Comparison of ENCODE assay signal across 22 cellular contexts in genomic region chr2:240705204-240705781, GRCh38. TPM values are rescaled to one million over a fixed set of nuclear protein-coding genes. Genes with fewer than 3 reads are reported as not detected.
A peak's percentile ranks its signal among the peaks of the same experiment; 100 is the strongest.
DNase-seq lines count a peak whose midpoint lies in the region; ATAC-seq and TF ChIP-seq lines count a peak whose summit lies in the region.
"Had no signal": no experiment of that assay in that cellular context is flagged by ENCODE, and none has a peak within 500 bp of the region (broad histone marks: within the 10 kb centered on the region; RNA-seq: fewer than 3 reads in every experiment).

No MANE protein-coding gene starts in this region.

- no peaks in the 10 kb centered on the region for H3K79me2 ChIP-seq in GM23248 (ENCODE audit: insufficient read depth)

- 72% methylated on average over 12 of the region's 12 CpGs for WGBS in right cardiac atrium
- WGBS in GM23248 (ENCODE audit: low coverage in 1 of 2, low lambda C conversion rate in 2 of 2, missing lambda C conversion rate in 2 of 2), 2 experiments: 59 to 60% methylated on average over 12 of the region's 12 CpGs
- 91% methylated on average over 12 of the region's 12 CpGs for WGBS in mesenchymal stem cell

- no peaks in the 10 kb centered on the region for H3K9me3 Mint-ChIP-seq in T-helper 1 cell treated with Interleukin-12 subunit alpha and Interleukin-12 subunit beta and Interleukin-4 antibody, amounts not matched to agents 30 μg/mL and 1 μg/mL, for 36 hours
- H3K9me3 Mint-ChIP-seq in chondrocyte (ENCODE audit: low read depth): no peaks in the 10 kb centered on the region
- no peaks in the 10 kb centered on the region for H3K9me3 Mint-ChIP-seq in stimulated activated effector memory CD8-positive, alpha-beta T cell treated with anti-CD3 and anti-CD28 coated beads, Interleukin-12 subunit alpha, Interleukin-12 subunit beta, amount 100 ng/mL, for 72 hours

- no peak overlapping the region for H2BK12ac ChIP-seq in mesenchymal stem cell (ENCODE audit: low read length in 2 of 2)

- H3K9me3 ChIP-seq in right cardiac atrium (ENCODE audit: control insufficient read depth, low read length) (no peaks in the 10 kb centered on the region), GM23248 (ENCODE audit: low read depth) (no peaks in the 10 kb centered on the region), mesenchymal stem cell (ENCODE audit: control insufficient read depth, low read length) (peaks cover 3% of the 10 kb centered on the region)

- H3K4me1 Mint-ChIP-seq in T-helper 1 cell treated with Interleukin-12 subunit alpha and Interleukin-12 subunit beta and Interleukin-4 antibody, amounts not matched to agents 30 μg/mL and 1 μg/mL, for 36 hours (ENCODE audit: low read depth): peaks cover 11% of the 10 kb centered on the region
- H3K4me1 Mint-ChIP-seq in chondrocyte (ENCODE audit: low read depth): no peaks in the 10 kb centered on the region
- peaks cover 13% of the 10 kb centered on the region for H3K4me1 Mint-ChIP-seq in stimulated activated effector memory CD8-positive, alpha-beta T cell treated with anti-CD3 and anti-CD28 coated beads, Interleukin-12 subunit alpha, Interleukin-12 subunit beta, amount 100 ng/mL, for 72 hours
- H3K4me1 Mint-ChIP-seq: brain had no signal

- H3F3A ChIP-seq in GM23248 (ENCODE audit: insufficient read depth): no peaks in the 10 kb centered on the region

- no peak overlapping the region for H3K27ac Mint-ChIP-seq in T-helper 1 cell treated with Interleukin-12 subunit alpha and Interleukin-12 subunit beta and Interleukin-4 antibody, amounts not matched to agents 30 μg/mL and 1 μg/mL, for 36 hours
- H3K27ac Mint-ChIP-seq in chondrocyte (ENCODE audit: unreplicated experiment): no peak overlapping the region
- H3K27ac Mint-ChIP-seq in stimulated activated effector memory CD8-positive, alpha-beta T cell treated with anti-CD3 and anti-CD28 coated beads, Interleukin-12 subunit alpha, Interleukin-12 subunit beta, amount 100 ng/mL, for 72 hours: peak overlapping the region; percentile 42
- H3K27ac Mint-ChIP-seq: brain had no signal

- no peaks in the 10 kb centered on the region for H3K36me3 Mint-ChIP-seq in T-helper 1 cell treated with Interleukin-12 subunit alpha and Interleukin-12 subunit beta and Interleukin-4 antibody, amounts not matched to agents 30 μg/mL and 1 μg/mL, for 36 hours (ENCODE audit: low read depth)
- H3K36me3 Mint-ChIP-seq in chondrocyte (ENCODE audit: low read depth): peaks cover 1% of the 10 kb centered on the region
- H3K36me3 Mint-ChIP-seq in stimulated activated effector memory CD8-positive, alpha-beta T cell treated with anti-CD3 and anti-CD28 coated beads, Interleukin-12 subunit alpha, Interleukin-12 subunit beta, amount 100 ng/mL, for 72 hours: peaks cover 5% of the 10 kb centered on the region
- H3K36me3 Mint-ChIP-seq: brain had no signal

- H2BK5ac ChIP-seq in mesenchymal stem cell (ENCODE audit: low read depth, low read length, poor library complexity, severe bottlenecking): no peak overlapping the region

- no peaks in the 10 kb centered on the region for H3K9me2 ChIP-seq in GM23248 (ENCODE audit: insufficient read depth)

- no peaks in the 10 kb centered on the region for H4K20me1 ChIP-seq in GM23248 (ENCODE audit: insufficient read depth)

- H2AK5ac ChIP-seq in mesenchymal stem cell (ENCODE audit: low read length, severe bottlenecking): no peak overlapping the region

- H4K91ac ChIP-seq in mesenchymal stem cell (ENCODE audit: low read length): no peak overlapping the region

- H3K23ac ChIP-seq in mesenchymal stem cell (ENCODE audit: low read length in 2 of 2): no peak overlapping the region

- H3K79me1 ChIP-seq in mesenchymal stem cell (replicated peaks; ENCODE audit: low read length, poor library complexity, severe bottlenecking): no peaks in the 10 kb centered on the region

- DNase-seq in left cardiac atrium: peak; percentile 9
- no peak for DNase-seq in right cardiac atrium
- peak; percentile 56 for DNase-seq in chondrocyte (ENCODE audit: low spot score)
- no peak for DNase-seq in stimulated activated effector memory CD8-positive, alpha-beta T cell treated with anti-CD3 and anti-CD28 coated beads, Interleukin-12 subunit alpha, Interleukin-12 subunit beta, amount 100 ng/mL, for 72 hours (ENCODE audit: low spot score in 2 of 2)
- DNase-seq in GM23248: no peak
- DNase-seq in cortex of kidney (lab: John Stamatoyannopoulos, UW): no peak
- no peak for DNase-seq in mesenchymal stem cell
- DNase-seq: activated gamma-delta T cell treated with Interleukin-2 at 50 U/mL for 16 hours; IMR-90; MM.1S; NCI-H1694; NCI-H446; NK-92 treated with Interleukin-12 subunit alpha and Interleukin-12 subunit beta, amount 100 ng/mL, for 24 hours; occipital lobe had no signal

- no peak overlapping the region for H2BK120ac ChIP-seq in mesenchymal stem cell (ENCODE audit: low read depth, low read length)

- no peak overlapping the region for H3K18ac ChIP-seq in mesenchymal stem cell (ENCODE audit: low read depth in 1 of 2, low read length in 2 of 2)

- intact Hi-C loops in left cardiac atrium (cut with DNase I) (loop anchor here in 1 of 2 donors (10.0 kb wide), 1 partner anchor 190 kb away; no protein-coding TSS in a partner anchor), right cardiac atrium (cut with DNase I) (loop anchor here in 3 of 4 donors (10.0 kb wide), 1 partner anchor 190 kb away; no protein-coding TSS in a partner anchor)

- no peak overlapping the region for H2BK15ac ChIP-seq in mesenchymal stem cell (ENCODE audit: low read depth, poor library complexity, severe bottlenecking)

- H3K36me3 ChIP-seq in GM23248 (ENCODE audit: low read depth) (no peaks in the 10 kb centered on the region), mesenchymal stem cell (ENCODE audit: control insufficient read depth in 1 of 2, insufficient read depth in 2 of 2, low read depth in 1 of 2, low read length in 2 of 2) (peaks cover 0 to 6% of the 10 kb centered on the region in 2 experiments)

- H3K14ac ChIP-seq in mesenchymal stem cell (ENCODE audit: low read length in 2 of 2): no peak overlapping the region

- no peak overlapping the region for H4K8ac ChIP-seq in mesenchymal stem cell (ENCODE audit: low read length)

- peak overlapping the region; percentile 64 for H3K4me3 Mint-ChIP-seq in T-helper 1 cell treated with Interleukin-12 subunit alpha and Interleukin-12 subunit beta and Interleukin-4 antibody, amounts not matched to agents 30 μg/mL and 1 μg/mL, for 36 hours
- H3K4me3 Mint-ChIP-seq in chondrocyte (ENCODE audit: unreplicated experiment): no peak overlapping the region
- H3K4me3 Mint-ChIP-seq in stimulated activated effector memory CD8-positive, alpha-beta T cell treated with anti-CD3 and anti-CD28 coated beads, Interleukin-12 subunit alpha, Interleukin-12 subunit beta, amount 100 ng/mL, for 72 hours: peak overlapping the region; percentile 51
- H3K4me3 Mint-ChIP-seq: brain had no signal

- no peak overlapping the region for H3K4me3 ChIP-seq in right cardiac atrium (ENCODE audit: low read length)
- H3K4me3 ChIP-seq in GM23248: no peak overlapping the region
- no peak overlapping the region for H3K4me3 ChIP-seq in mesenchymal stem cell (ENCODE audit: insufficient read depth in 1 of 2, low read depth in 1 of 2, low read length in 2 of 2)
- H3K4me3 ChIP-seq: coronary artery had no signal

- peaks cover 42% of the 10 kb centered on the region for H3K27me3 Mint-ChIP-seq in T-helper 1 cell treated with Interleukin-12 subunit alpha and Interleukin-12 subunit beta and Interleukin-4 antibody, amounts not matched to agents 30 μg/mL and 1 μg/mL, for 36 hours (ENCODE audit: low read depth)
- H3K27me3 Mint-ChIP-seq in chondrocyte (ENCODE audit: low read depth): peaks cover 51% of the 10 kb centered on the region

- no peak overlapping the region for H3K4me2 ChIP-seq in GM23248 (ENCODE audit: unreplicated experiment)
- H3K4me2 ChIP-seq in mesenchymal stem cell (ENCODE audit: low read length, poor library complexity, severe bottlenecking): no peak overlapping the region

- H3K27me3 ChIP-seq in right cardiac atrium (ENCODE audit: control insufficient read depth, insufficient read depth) (no peaks in the 10 kb centered on the region), GM23248 (replicated peaks; ENCODE audit: insufficient read depth) (peaks cover 54% of the 10 kb centered on the region), mesenchymal stem cell (ENCODE audit: control insufficient read depth in 1 of 2, insufficient read depth in 1 of 2, low read length in 2 of 2) (peaks cover 14 to 79% of the 10 kb centered on the region in 2 experiments)

- no peak overlapping the region for H3K27ac ChIP-seq in right cardiac atrium (ENCODE audit: low read length)
- H3K27ac ChIP-seq in GM23248: no peak overlapping the region
- H3K27ac ChIP-seq in mesenchymal stem cell (ENCODE audit: low read length, poor library complexity, severe bottlenecking): no peak overlapping the region
- H3K27ac ChIP-seq: coronary artery, epithelial cell of prostate had no signal

- in situ Hi-C loops in GM23248 (cut with MboI): no loop called here

- H3K4ac ChIP-seq in mesenchymal stem cell (ENCODE audit: low read depth in 1 of 2, low read length in 2 of 2): no peak overlapping the region

- H3K4me1 ChIP-seq in right cardiac atrium (ENCODE audit: control insufficient read depth, insufficient read depth, low read length) (no peaks in the 10 kb centered on the region), GM23248 (ENCODE audit: insufficient read depth) (no peaks in the 10 kb centered on the region), mesenchymal stem cell (ENCODE audit: control insufficient read depth, insufficient read depth, low read depth, low read length) (no peaks in the 10 kb centered on the region)

- H3K9ac ChIP-seq in GM23248 (no peak overlapping the region), mesenchymal stem cell (ENCODE audit: low read length) (no peak overlapping the region)

- peak in 1 of 2 donors; percentile 17 for ATAC-seq in left cardiac atrium
- ATAC-seq in right cardiac atrium: no peak
- ATAC-seq in stimulated activated effector memory CD8-positive, alpha-beta T cell treated with anti-CD3 and anti-CD28 coated beads, Interleukin-12 subunit alpha, Interleukin-12 subunit beta, amount 100 ng/mL, for 72 hours: no peak

- no peak for TF ChIP-seq CTCF in chondrocyte (IDR thresholded peaks at IDR 0.05)

- H2AFZ ChIP-seq in GM23248 (no peak overlapping the region), mesenchymal stem cell (ENCODE audit: low read depth, low read length) (no peak overlapping the region)

RNA-seq across cellular contexts. Expression of gene AQP12A, which starts 13.6 kb away (rescaled TPM):
- not detected for total RNA-seq in left cardiac atrium
- not detected for total RNA-seq in right cardiac atrium
- not detected for polyA plus RNA-seq in right cardiac atrium
- not detected in 3 replicates for total RNA-seq in chondrocyte
- not detected in 2 replicates for total RNA-seq in GM23248 (2014; rRNA removed; shearing (Covaris generic))
- not detected in 2 replicates for polyA plus RNA-seq in GM23248 (2016; fragmentation: Nextera tagmentation; extraction: Ambion mirVana)
- polyA plus RNA-seq in mesenchymal stem cell (2013, experiment 1 of 2): not detected
- not detected for polyA plus RNA-seq in mesenchymal stem cell (2013, experiment 2 of 2)
- total RNA-seq: frontal cortex, H4, IMR-90, occipital lobe, RPMI7951, subcutaneous adipose tissue had no signal
- polyA plus RNA-seq: IMR-90 had no signal

RNA-seq across cellular contexts. Expression of gene AQP12B, which starts 22.6 kb away (rescaled TPM):
- total RNA-seq in left cardiac atrium (not detected), right cardiac atrium (not detected), chondrocyte (not detected in 3 replicates)
- polyA plus RNA-seq in right cardiac atrium (not detected), GM23248 (2016; fragmentation: Nextera tagmentation; extraction: Ambion mirVana) (not detected in 2 replicates)
- total RNA-seq in GM23248 (2014; rRNA removed; shearing (Covaris generic)): not detected in 2 replicates
- polyA plus RNA-seq in mesenchymal stem cell (2013, experiment 1 of 2): not detected
- not detected for polyA plus RNA-seq in mesenchymal stem cell (2013, experiment 2 of 2)
- total RNA-seq: frontal cortex, H4, IMR-90, occipital lobe, RPMI7951, subcutaneous adipose tissue had no signal
- polyA plus RNA-seq: IMR-90 had no signal

Comparison
In these comparisons a context has a peak if more than half of its experiments do, and no peak if none do; other contexts are left out.
1. DNase-seq: peak in left cardiac atrium (single experiment) and chondrocyte (single experiment); none in right cardiac atrium (0 of 3), stimulated activated effector memory CD8-positive, alpha-beta T cell treated with anti-CD3 and anti-CD28 coated beads, Interleukin-12 subunit alpha, Interleukin-12 subunit beta, amount 100 ng/mL, for 72 hours (0 of 2), GM23248 (single experiment), cortex of kidney (single experiment) and mesenchymal stem cell (single experiment).